ENCODE assay signal across 32 cellular contexts in genomic region chr11:105193260-105193659, GRCh38. TPM values are rescaled to one million over a fixed set of nuclear protein-coding genes. Genes with fewer than 3 reads are reported as not detected.
"Had no signal": no experiment of that assay in that cellular context is flagged by ENCODE, and none has a peak within 500 bp of the region (broad histone marks: within the 10 kb centered on the region; RNA-seq: fewer than 3 reads in every experiment).

No MANE protein-coding gene starts in this region.

- H3K27ac ChIP-seq: left lung, lower lobe of right lung, right atrium auricular region, right lobe of liver, stomach, testis, thyroid gland, transverse colon, upper lobe of left lung, vagina had no signal

- H3K9me3 ChIP-seq: left lung, lower lobe of right lung, right atrium auricular region, right lobe of liver, stomach, testis, thyroid gland, transverse colon, upper lobe of left lung, vagina had no signal

- H3K4me3 ChIP-seq: left lung, lower lobe of right lung, right atrium auricular region, right lobe of liver, stomach, testis, thyroid gland, transverse colon, upper lobe of left lung, vagina had no signal

- ATAC-seq: left colon; left lung; lower lobe of right lung; naive thymus-derived CD8-positive, alpha-beta T cell; right lobe of liver; stimulated activated naive B cell treated with anti-CD40 and anti-IgM and Interleukin-4, amounts not matched to agents 10 μg/mL and 1 μg/mL and 100 μg/mL, for 72 hours; stimulated activated naive CD8-positive, alpha-beta T cell treated with anti-CD3 and anti-CD28 coated beads, Interleukin-15, Interleukin-2, amounts not matched to agents 100 U/mL and 50 U/mL, for 24 hours had no signal

- H3K36me3 ChIP-seq: left lung, lower lobe of right lung, right atrium auricular region, right lobe of liver, stomach, thyroid gland, transverse colon, upper lobe of left lung, vagina had no signal

- DNase-seq: islet precursor cell; kidney glomerular epithelial cell; left colon; left lung; lower lobe of right lung; mammary epithelial cell; mesenchymal stem cell; naive thymus-derived CD8-positive, alpha-beta T cell; nucleus accumbens; right lobe of liver; stimulated activated CD4-positive, alpha-beta T cell treated with anti-CD3 and anti-CD28 coated beads, Interleukin-12 subunit alpha, Interleukin-12 subunit beta, amount 100 ng/mL, for 4 hours; stimulated activated CD4-positive, alpha-beta T cell treated with anti-CD3 and anti-CD28 coated beads, Interleukin-15, amount 100 ng/mL, for 24 hours; stimulated activated CD4-positive, alpha-beta T cell treated with anti-CD3 and anti-CD28 coated beads, Interleukin-2, amount 100 ng/mL, for 24 hours; stimulated activated CD4-positive, alpha-beta T cell treated with anti-CD3 and anti-CD28 coated beads, Interleukin-4, amount 100 ng/mL, for 1 hour; stimulated activated naive B cell treated with anti-CD40 and anti-IgM and Interleukin-4, amounts not matched to agents 10 μg/mL and 1 μg/mL and 100 μg/mL, for 72 hours; stimulated activated naive CD8-positive, alpha-beta T cell treated with anti-CD3 and anti-CD28 coated beads, Interleukin-15, Interleukin-2, amounts not matched to agents 100 U/mL and 50 U/mL, for 24 hours; stomach; testis; thyroid gland; transverse colon; upper lobe of left lung had no signal

- H3K4me1 ChIP-seq: lower lobe of right lung, right atrium auricular region, right lobe of liver, stomach, testis, thyroid gland, transverse colon, upper lobe of left lung, vagina had no signal

- H3K27me3 ChIP-seq: left lung, right atrium auricular region, right lobe of liver, stomach, testis, thyroid gland, transverse colon, upper lobe of left lung, vagina had no signal

RNA-seq across cellular contexts. Expression of gene CARD18, which starts 53.7 kb away (rescaled TPM):
- total RNA-seq: left colon; left lung; liver; lower lobe of right lung; mucosa of gallbladder; naive thymus-derived CD8-positive, alpha-beta T cell; neural crest cell; osteocyte; progenitor cell of endocrine pancreas; pulmonary artery endothelial cell; renal cortical epithelial cell; right atrium auricular region; right lobe of liver; skeletal muscle tissue; stomach; thyroid gland; transverse colon; upper lobe of left lung; urinary bladder; vagina had no signal
- polyA plus RNA-seq: liver; naive thymus-derived CD8-positive, alpha-beta T cell; urinary bladder had no signal
